Comparison of ENCODE assay signal across 14 cellular contexts in genomic region chr17:76365256-76365903, GRCh38. TPM values are rescaled to one million over a fixed set of nuclear protein-coding genes. Genes with fewer than 3 reads are reported as not detected.
A peak's percentile ranks its signal among the peaks of the same experiment; 100 is the strongest.
DNase-seq lines count a peak whose midpoint lies in the region; TF ChIP-seq lines count a peak whose summit lies in the region.
"Had no signal": no experiment of that assay in that cellular context is flagged by ENCODE, and none has a peak within 500 bp of the region (broad histone marks: within the 10 kb centered on the region; RNA-seq: fewer than 3 reads in every experiment).

No MANE protein-coding gene starts in this region.

- no peak for TF ChIP-seq POLR2A in tibial nerve (IDR thresholded peaks at IDR 0.05)

- H2BK120ac ChIP-seq in mesendoderm (ENCODE audit: low read depth, low read length), result no peak overlapping the region

- no peak overlapping the region for H3K18ac ChIP-seq in mesendoderm (ENCODE audit: low read length)

- H3K4me2 ChIP-seq in DOHH2 (ENCODE audit: low read length) (peak overlapping the region; percentile 27), Karpas-422 (ENCODE audit: low read depth, low read length, poor library complexity, severe bottlenecking) (no peak overlapping the region), mesendoderm (ENCODE audit: low read length) (no peak overlapping the region)

- H2AFZ ChIP-seq in Karpas-422 (ENCODE audit: low read length), result no peak overlapping the region

- peak; percentile 41 for DNase-seq in Karpas-422
- no peak for DNase-seq in chondrocyte (ENCODE audit: low spot score)
- peak; percentile 48 for DNase-seq in mesendoderm
- no peak for DNase-seq in tibial nerve (ENCODE audit: low spot score in 2 of 2)
- no peak for DNase-seq in activated T-cell treated with anti-CD3 and anti-CD28 coated beads, Interleukin-2, amount 50 U/mL, for 48 hours
- no peak for DNase-seq in hippocampal formation (lab: John Stamatoyannopoulos, UW)
- no peak for DNase-seq in germinal center (ENCODE audit: low spot score)
- DNase-seq: activated naive CD4-positive, alpha-beta T cell treated with anti-CD3 and anti-CD28 coated beads for 36 hours; naive thymus-derived CD4-positive, alpha-beta T cell; SJCRH30; stimulated activated naive CD4-positive, alpha-beta T cell had no signal

- no peak overlapping the region for H3K56ac ChIP-seq in mesendoderm (ENCODE audit: low read length)

- H3K9me3 ChIP-seq in DOHH2 (ENCODE audit: control insufficient read depth, insufficient read depth, low read length) (no peaks in the 10 kb centered on the region), Karpas-422 (ENCODE audit: low read length) (no peaks in the 10 kb centered on the region), tibial nerve (no peaks in the 10 kb centered on the region)
- H3K9me3 ChIP-seq: SJCRH30 had no signal

- H3K27ac Mint-ChIP-seq in chondrocyte (ENCODE audit: unreplicated experiment), result no peak overlapping the region
- H3K27ac Mint-ChIP-seq: activated naive CD4-positive, alpha-beta T cell treated with anti-CD3 and anti-CD28 coated beads for 36 hours; naive thymus-derived CD4-positive, alpha-beta T cell had no signal

- WGBS in mesendoderm (ENCODE audit: extremely low coverage, insufficient coverage, low lambda C conversion rate), result no CpG with 5 or more reads among the region's 12 CpGs
- 50 to 60% methylated on average over 12 of the region's 12 CpGs for WGBS in tibial nerve, 2 donors

- no peaks in the 10 kb centered on the region for H3F3A ChIP-seq in DOHH2 (ENCODE audit: control insufficient read depth, insufficient read depth)

- H3K36me3 Mint-ChIP-seq in chondrocyte (ENCODE audit: low read depth), result no peaks in the 10 kb centered on the region
- H3K36me3 Mint-ChIP-seq: naive thymus-derived CD4-positive, alpha-beta T cell had no signal

- no peak overlapping the region for H4K5ac ChIP-seq in mesendoderm (ENCODE audit: low read length)

- no peak overlapping the region for H2BK5ac ChIP-seq in mesendoderm (ENCODE audit: low read length)

- TF ChIP-seq CTCF in DOHH2 (IDR thresholded peaks at IDR 0.05; ENCODE audit: low read depth, low read length, poor library complexity, severe bottlenecking) (peak; percentile 51), chondrocyte (IDR thresholded peaks at IDR 0.05) (peak; percentile 47), tibial nerve (IDR thresholded peaks at IDR 0.05) (peak in 2 of 5 experiments; percentile 19 to 29)

- no peak overlapping the region for H3K4ac ChIP-seq in mesendoderm (ENCODE audit: low read depth, low read length)

- H3K9me2 ChIP-seq in DOHH2 (replicated peaks; ENCODE audit: control insufficient read depth, low read length) (no peaks in the 10 kb centered on the region), Karpas-422 (replicated peaks; ENCODE audit: insufficient read depth, low read length) (no peaks in the 10 kb centered on the region)

- no peak overlapping the region for H3K23ac ChIP-seq in mesendoderm (ENCODE audit: low read length)

- H3K4me1 ChIP-seq in DOHH2 (ENCODE audit: control insufficient read depth, low read length) (peaks cover 24% of the 10 kb centered on the region), Karpas-422 (ENCODE audit: low read length) (peaks cover 14% of the 10 kb centered on the region), mesendoderm (ENCODE audit: control insufficient read depth, low read depth, low read length) (no peaks in the 10 kb centered on the region), tibial nerve (peaks cover 0 to 41% (median 17%) of the 10 kb centered on the region in 4 donors)

- H3K36me3 ChIP-seq in DOHH2 (ENCODE audit: control insufficient read depth, low read length), result no peaks in the 10 kb centered on the region
- no peaks in the 10 kb centered on the region for H3K36me3 ChIP-seq in Karpas-422 (ENCODE audit: insufficient read depth, low read length)
- H3K36me3 ChIP-seq in mesendoderm (ENCODE audit: control insufficient read depth, insufficient read depth, low read length), result no peaks in the 10 kb centered on the region
- no peaks in the 10 kb centered on the region for H3K36me3 ChIP-seq in tibial nerve
- H3K36me3 ChIP-seq: SJCRH30 had no signal

- no peak overlapping the region for H3K4me3 ChIP-seq in DOHH2 (ENCODE audit: low read length)
- H3K4me3 ChIP-seq in Karpas-422 (ENCODE audit: low read length), result no peak overlapping the region
- H3K4me3 ChIP-seq in mesendoderm (ENCODE audit: low read length), result no peak overlapping the region
- no peak overlapping the region for H3K4me3 ChIP-seq in tibial nerve
- H3K4me3 ChIP-seq: coronary artery, SJCRH30 had no signal

- H3K9ac ChIP-seq in Karpas-422 (ENCODE audit: low read length), result no peak overlapping the region
- no peak overlapping the region for H3K9ac ChIP-seq in mesendoderm (ENCODE audit: low read length)

- no peak for TF ChIP-seq EP300 in tibial nerve (IDR thresholded peaks at IDR 0.05)

- H4K20me1 ChIP-seq in DOHH2 (ENCODE audit: control insufficient read depth, insufficient read depth, low read depth, low read length) (no peaks in the 10 kb centered on the region), Karpas-422 (ENCODE audit: insufficient read depth, low read depth, low read length) (no peaks in the 10 kb centered on the region)

- peaks cover 31% of the 10 kb centered on the region for H3K4me1 Mint-ChIP-seq in chondrocyte (ENCODE audit: low read depth)

- no peaks in the 10 kb centered on the region for H3K27me3 Mint-ChIP-seq in chondrocyte (ENCODE audit: low read depth)
- H3K27me3 Mint-ChIP-seq: IgD-negative memory B cell had no signal

- H2AK5ac ChIP-seq in mesendoderm (ENCODE audit: low read length), result no peak overlapping the region

- H3K27ac ChIP-seq in DOHH2 (ENCODE audit: low read depth, low read length) (no peak overlapping the region), Karpas-422 (ENCODE audit: low read length) (no peak overlapping the region), mesendoderm (ENCODE audit: low read depth, low read length) (no peak overlapping the region), tibial nerve (no peak overlapping the region)
- H3K27ac ChIP-seq: coronary artery, SJCRH30 had no signal

- H2BK15ac ChIP-seq in mesendoderm (replicated peaks; ENCODE audit: low read depth), result no peak overlapping the region

- H3K9me3 Mint-ChIP-seq in chondrocyte (ENCODE audit: low read depth), result no peaks in the 10 kb centered on the region
- H3K9me3 Mint-ChIP-seq: activated naive CD4-positive, alpha-beta T cell treated with anti-CD3 and anti-CD28 coated beads for 36 hours; IgD-negative memory B cell; naive thymus-derived CD4-positive, alpha-beta T cell had no signal

- H3K27me3 ChIP-seq in DOHH2 (ENCODE audit: control insufficient read depth, low read length) (peaks cover 3% of the 10 kb centered on the region; the same call in 1 of the 2 replicates), Karpas-422 (ENCODE audit: low read length) (no peaks in the 10 kb centered on the region), mesendoderm (ENCODE audit: insufficient read depth, low read length, poor library complexity) (no peaks in the 10 kb centered on the region), tibial nerve (no peaks in the 10 kb centered on the region)
- H3K27me3 ChIP-seq: SJCRH30 had no signal

- H3K4me3 Mint-ChIP-seq in chondrocyte (ENCODE audit: unreplicated experiment), result no peak overlapping the region
- H3K4me3 Mint-ChIP-seq: activated naive CD4-positive, alpha-beta T cell treated with anti-CD3 and anti-CD28 coated beads for 36 hours; IgD-negative memory B cell; naive thymus-derived CD4-positive, alpha-beta T cell had no signal

- H3K79me1 ChIP-seq in mesendoderm (ENCODE audit: low read length), result no peaks in the 10 kb centered on the region

- no peak overlapping the region for H4K8ac ChIP-seq in mesendoderm (ENCODE audit: low read depth, low read length)

- no peaks in the 10 kb centered on the region for H3K79me2 ChIP-seq in DOHH2 (ENCODE audit: control insufficient read depth, low read length)
- no peaks in the 10 kb centered on the region for H3K79me2 ChIP-seq in Karpas-422 (ENCODE audit: low read length)
- H3K79me2 ChIP-seq in mesendoderm (ENCODE audit: control insufficient read depth, insufficient read depth, low read length), result no peaks in the 10 kb centered on the region

RNA-seq across cellular contexts. Expression of gene PRPSAP1, which starts 11.7 kb away (rescaled TPM):
- 27.6 and 41.1 TPM in 2 replicates for total RNA-seq in Karpas-422 (2014; rRNA removed; shearing (Covaris generic); ENCODE audit: low replicate concordance)
- total RNA-seq in chondrocyte (41.4 to 59.0 TPM (median 55.3 TPM) in 3 replicates), tibial nerve (100 to 1,000 TPM in 2 of 4 donors, 10 to 100 TPM in 2; 66.8 to 108 (median 96.2) TPM)
- 23.1 TPM for polyA plus RNA-seq in mesendoderm (2013, experiment 1 of 2)
- 22.2 TPM for polyA plus RNA-seq in mesendoderm (2013, experiment 2 of 2)

RNA-seq across cellular contexts. Expression of gene SPHK1, which starts 19.0 kb away (rescaled TPM):
- 0.67 and 3.9 TPM in 2 replicates for total RNA-seq in Karpas-422 (2014; rRNA removed; shearing (Covaris generic); ENCODE audit: low replicate concordance)
- total RNA-seq in chondrocyte (5.8 to 12.8 TPM (median 12.7 TPM) in 3 replicates), tibial nerve (10 to 100 TPM; 16.7 to 50.1 (median 27.8) TPM)
- 0.44 TPM for polyA plus RNA-seq in mesendoderm (2013, experiment 1 of 2)
- polyA plus RNA-seq in mesendoderm (2013, experiment 2 of 2), result 0.35 TPM
- polyA plus RNA-seq: IgD-negative memory B cell had no signal

RNA-seq across cellular contexts. Expression of gene QRICH2, which starts 57.3 kb away (rescaled TPM):
- 3.1 and 3.7 TPM in 2 replicates for total RNA-seq in Karpas-422 (2014; rRNA removed; shearing (Covaris generic); ENCODE audit: low replicate concordance)
- total RNA-seq in chondrocyte, result 4.7 to 5.2 TPM (median 5.0 TPM) in 3 replicates
- polyA plus RNA-seq in mesendoderm (2013, experiment 1 of 2), result 1.2 TPM
- 1.3 TPM for polyA plus RNA-seq in mesendoderm (2013, experiment 2 of 2)
- total RNA-seq in tibial nerve, result 1 to 10 TPM; 2.0 to 8.4 (median 5.2) TPM

Comparison
In these comparisons a context has a peak if more than half of its experiments do, and no peak if none do; other contexts are left out.
1. DNase-seq: peak in Karpas-422 (single experiment) and mesendoderm (single experiment); none in chondrocyte (single experiment), tibial nerve (0 of 2), activated T-cell treated with anti-CD3 and anti-CD28 coated beads, Interleukin-2, amount 50 U/mL, for 48 hours (0 of 2), hippocampal formation (0 of 2) and germinal center (single experiment).